In genomic region chr6:142323377-142323776, GRCh38 we compare ENCODE assay signal across 1 cellular context.
TF ChIP-seq lines count a peak whose summit lies in the region.

No MANE protein-coding gene starts in this region.

TF ChIP-seq in SK-N-SH, 30 proteins besides CTCF, POLR2A, EP300 and RAD21 (continued from another document):
- TF ChIP-seq IRF3 (IDR thresholded peaks at IDR 0.05; ENCODE audit: low read depth, low read length), result no peak
- no peak for TF ChIP-seq ZBTB33 (IDR thresholded peaks at IDR 0.05; ENCODE audit: borderline replicate concordance, low read depth)
- no peak for TF ChIP-seq FOXJ3 (CRISPR knock-in tag; IDR thresholded peaks at IDR 0.05)
- TF ChIP-seq TEAD4 (IDR thresholded peaks at IDR 0.05; ENCODE audit: borderline replicate concordance, insufficient read depth), result no peak
- no peak for TF ChIP-seq PBX3 (IDR thresholded peaks at IDR 0.05)
- no peak for TF ChIP-seq GABPA (IDR thresholded peaks at IDR 0.05; ENCODE audit: low read depth)
- TF ChIP-seq CHD2 (IDR thresholded peaks at IDR 0.05; ENCODE audit: low read length, partially characterized antibody), result no peak
- no peak for TF ChIP-seq NFIC (IDR thresholded peaks at IDR 0.05; ENCODE audit: borderline replicate concordance)
- no peak for TF ChIP-seq POLR2AphosphoS5 (IDR thresholded peaks at IDR 0.05; ENCODE audit: low read depth, low read length)
- TF ChIP-seq ELF1 (IDR thresholded peaks at IDR 0.05), result no peak
- TF ChIP-seq FOSL2 (IDR thresholded peaks at IDR 0.05; ENCODE audit: borderline replicate concordance, low read depth), result no peak
- no peak for TF ChIP-seq TCF12 (IDR thresholded peaks at IDR 0.05)
- no peak for TF ChIP-seq YY1 (IDR thresholded peaks at IDR 0.05; ENCODE audit: low read depth)
